ENCODE assay signal across 8 cellular contexts in genomic region chr11:79439430-79439892, GRCh38. TPM values are rescaled to one million over a fixed set of nuclear protein-coding genes. Genes with fewer than 3 reads are reported as not detected.
DNase-seq lines count a peak whose midpoint lies in the region; ATAC-seq and TF ChIP-seq lines count a peak whose summit lies in the region.

No MANE protein-coding gene starts in this region.

- H2AFZ ChIP-seq in Karpas-422 (ENCODE audit: low read length): peak overlapping the region; percentile 73; the same call in 1 of the 2 replicates

- no peaks in the 10 kb centered on the region; the same call in 1 of the 2 replicates for H4K20me1 ChIP-seq in Karpas-422 (ENCODE audit: insufficient read depth, low read depth, low read length)

- peaks cover 39% of the 10 kb centered on the region for H3K4me1 Mint-ChIP-seq in dendritic cell treated with granulocyte-macrophage colony-stimulating factor and Interleukin-4, amounts not matched to agents 40 ng/mL and 50 ng/mL, for 4 days (ENCODE audit: low read depth)
- H3K4me1 Mint-ChIP-seq in activated CD8-positive, alpha-beta memory T cell treated with anti-CD3 and anti-CD28 coated beads, Interleukin-2, amount 10 ng/mL, durations not matched to agents 7 days and 5 days: peaks cover 8% of the 10 kb centered on the region
- peaks cover 7% of the 10 kb centered on the region for H3K4me1 Mint-ChIP-seq in activated T-helper 1 cell treated with anti-CD3 and anti-CD28 coated beads, Interleukin-12 subunit alpha, Interleukin-12 subunit beta, Interleukin-2, Interleukin-4 antibody, amounts not matched to agents 30 ng/mL and 10 ng/mL and 1 ng/mL, durations not matched to agents 14 hours and 24 hours and 36 hours (ENCODE audit: low read depth)

- peak overlapping the region; percentile 75 for H3K4me2 ChIP-seq in Karpas-422 (ENCODE audit: low read depth, low read length, poor library complexity, severe bottlenecking)

- H3K4me3 Mint-ChIP-seq in dendritic cell treated with granulocyte-macrophage colony-stimulating factor and Interleukin-4, amounts not matched to agents 40 ng/mL and 50 ng/mL, for 4 days: peak overlapping the region; percentile 41
- no peak overlapping the region for H3K4me3 Mint-ChIP-seq in activated CD8-positive, alpha-beta memory T cell treated with anti-CD3 and anti-CD28 coated beads, Interleukin-2, amount 10 ng/mL, durations not matched to agents 7 days and 5 days
- no peak overlapping the region for H3K4me3 Mint-ChIP-seq in activated T-helper 1 cell treated with anti-CD3 and anti-CD28 coated beads, Interleukin-12 subunit alpha, Interleukin-12 subunit beta, Interleukin-2, Interleukin-4 antibody, amounts not matched to agents 30 ng/mL and 10 ng/mL and 1 ng/mL, durations not matched to agents 14 hours and 24 hours and 36 hours

- no peaks in the 10 kb centered on the region for H3K27me3 ChIP-seq in Karpas-422 (ENCODE audit: low read length)
- H3K27me3 ChIP-seq in muscle layer of colon (ENCODE audit: control insufficient read depth in 1 of 2, insufficient read depth in 2 of 2, low read length in 2 of 2): peaks cover 62 to 72% of the 10 kb centered on the region in 2 donors

- intact Hi-C loops in dendritic cell treated with granulocyte-macrophage colony-stimulating factor and Interleukin-4, amounts not matched to agents 40 ng/mL and 50 ng/mL, for 4 days (cut with micrococcal nuclease): loop anchor here (5.0 kb wide), 1 partner anchor 37 kb away; no protein-coding TSS in a partner anchor
- intact Hi-C loops in activated T-helper 1 cell treated with anti-CD3 and anti-CD28 coated beads, Interleukin-12 subunit alpha, Interleukin-12 subunit beta, Interleukin-2, Interleukin-4 antibody, amounts not matched to agents 30 ng/mL and 10 ng/mL and 1 ng/mL, durations not matched to agents 14 hours and 24 hours and 36 hours (cut with micrococcal nuclease): no loop called here

- H3K27me3 Mint-ChIP-seq in dendritic cell treated with granulocyte-macrophage colony-stimulating factor and Interleukin-4, amounts not matched to agents 40 ng/mL and 50 ng/mL, for 4 days: peaks cover 88% of the 10 kb centered on the region
- peaks cover 64% of the 10 kb centered on the region for H3K27me3 Mint-ChIP-seq in activated CD8-positive, alpha-beta memory T cell treated with anti-CD3 and anti-CD28 coated beads, Interleukin-2, amount 10 ng/mL, durations not matched to agents 7 days and 5 days
- H3K27me3 Mint-ChIP-seq in activated T-helper 1 cell treated with anti-CD3 and anti-CD28 coated beads, Interleukin-12 subunit alpha, Interleukin-12 subunit beta, Interleukin-2, Interleukin-4 antibody, amounts not matched to agents 30 ng/mL and 10 ng/mL and 1 ng/mL, durations not matched to agents 14 hours and 24 hours and 36 hours (ENCODE audit: insufficient read depth): peaks cover 65% of the 10 kb centered on the region

- POLR2A ChIA-PET in AG04449 (lab: Yijun Ruan, JAX): interaction anchor here (1.2 to 2.3 kb wide), 3 partner anchors 25 to 202 kb away, joined by 5 to 15 read pairs (median 5); no protein-coding TSS in a partner anchor

- H3K27ac ChIP-seq in Karpas-422 (ENCODE audit: low read length) (no peak overlapping the region), muscle layer of colon (ENCODE audit: low read depth, low read length) (no peak overlapping the region)

- no peaks in the 10 kb centered on the region for H3K9me2 ChIP-seq in Karpas-422 (replicated peaks; ENCODE audit: insufficient read depth, low read length)

- peak overlapping the region; percentile 65 for H3K9ac ChIP-seq in Karpas-422 (ENCODE audit: low read length)
- H3K9ac ChIP-seq in muscle layer of colon (ENCODE audit: low read length): no peak overlapping the region

- H3K4me3 ChIP-seq in AG04449 (ENCODE audit: low read depth, low read length) (peak overlapping the region; percentile 70), Karpas-422 (ENCODE audit: low read length) (peak overlapping the region; percentile 67), muscle layer of colon (ENCODE audit: low read depth in 1 of 2, low read length in 2 of 2) (peak overlapping the region; percentile 33 to 51)

- H3K27ac Mint-ChIP-seq in dendritic cell treated with granulocyte-macrophage colony-stimulating factor and Interleukin-4, amounts not matched to agents 40 ng/mL and 50 ng/mL, for 4 days: no peak overlapping the region
- no peak overlapping the region for H3K27ac Mint-ChIP-seq in activated CD8-positive, alpha-beta memory T cell treated with anti-CD3 and anti-CD28 coated beads, Interleukin-2, amount 10 ng/mL, durations not matched to agents 7 days and 5 days
- H3K27ac Mint-ChIP-seq in activated T-helper 1 cell treated with anti-CD3 and anti-CD28 coated beads, Interleukin-12 subunit alpha, Interleukin-12 subunit beta, Interleukin-2, Interleukin-4 antibody, amounts not matched to agents 30 ng/mL and 10 ng/mL and 1 ng/mL, durations not matched to agents 14 hours and 24 hours and 36 hours: no peak overlapping the region

- DNase-seq in AG04449 (ENCODE audit: low read depth, low spot score): no peak
- DNase-seq in Karpas-422: peak; percentile 56
- no peak for DNase-seq in activated CD8-positive, alpha-beta memory T cell treated with anti-CD3 and anti-CD28 coated beads, Interleukin-2, amount 10 ng/mL, durations not matched to agents 7 days and 5 days
- DNase-seq in activated T-helper 1 cell treated with anti-CD3 and anti-CD28 coated beads, Interleukin-12 subunit alpha, Interleukin-12 subunit beta, Interleukin-2, Interleukin-4 antibody, amounts not matched to agents 30 ng/mL and 10 ng/mL and 1 ng/mL, durations not matched to agents 14 hours and 24 hours and 36 hours (ENCODE audit: low spot score): no peak
- DNase-seq in MV-4-11 (lab: John Stamatoyannopoulos, UW): no peak
- DNase-seq in activated gamma-delta T cell (lab: John Stamatoyannopoulos, UW): no peak

- H3K9me3 ChIP-seq in Karpas-422 (ENCODE audit: low read length) (no peaks in the 10 kb centered on the region), muscle layer of colon (ENCODE audit: low read length) (no peaks in the 10 kb centered on the region)

- no peaks in the 10 kb centered on the region for H3K36me3 ChIP-seq in Karpas-422 (ENCODE audit: insufficient read depth, low read length)
- no peaks in the 10 kb centered on the region for H3K36me3 ChIP-seq in muscle layer of colon (ENCODE audit: insufficient read depth, low read length)

- TF ChIP-seq CTCF in AG04449 (IDR thresholded peaks at IDR 0.05; ENCODE audit: insufficient read depth, low read length, missing control alignments): no peak

- CTCF ChIA-PET in AG04449 (lab: Yijun Ruan, JAX): interaction anchor here (1.1 to 2.8 kb wide), 16 partner anchors 8 to 793 kb away, joined by 3 to 22 read pairs (median 6); no protein-coding TSS in a partner anchor
- CTCF ChIA-PET in activated CD8-positive, alpha-beta memory T cell treated with anti-CD3 and anti-CD28 coated beads, Interleukin-2, amount 10 ng/mL, durations not matched to agents 7 days and 5 days (lab: Charles Lee): no interaction called here

- ATAC-seq in activated CD8-positive, alpha-beta memory T cell treated with anti-CD3 and anti-CD28 coated beads, Interleukin-2, amount 10 ng/mL, durations not matched to agents 7 days and 5 days: no peak

- H3K36me3 Mint-ChIP-seq in dendritic cell treated with granulocyte-macrophage colony-stimulating factor and Interleukin-4, amounts not matched to agents 40 ng/mL and 50 ng/mL, for 4 days (ENCODE audit: low read depth): no peaks in the 10 kb centered on the region
- peaks cover 6% of the 10 kb centered on the region for H3K36me3 Mint-ChIP-seq in activated CD8-positive, alpha-beta memory T cell treated with anti-CD3 and anti-CD28 coated beads, Interleukin-2, amount 10 ng/mL, durations not matched to agents 7 days and 5 days
- H3K36me3 Mint-ChIP-seq in activated T-helper 1 cell treated with anti-CD3 and anti-CD28 coated beads, Interleukin-12 subunit alpha, Interleukin-12 subunit beta, Interleukin-2, Interleukin-4 antibody, amounts not matched to agents 30 ng/mL and 10 ng/mL and 1 ng/mL, durations not matched to agents 14 hours and 24 hours and 36 hours (ENCODE audit: low read depth): no peaks in the 10 kb centered on the region

- H3K9me3 Mint-ChIP-seq in dendritic cell treated with granulocyte-macrophage colony-stimulating factor and Interleukin-4, amounts not matched to agents 40 ng/mL and 50 ng/mL, for 4 days: no peaks in the 10 kb centered on the region
- H3K9me3 Mint-ChIP-seq in activated CD8-positive, alpha-beta memory T cell treated with anti-CD3 and anti-CD28 coated beads, Interleukin-2, amount 10 ng/mL, durations not matched to agents 7 days and 5 days (ENCODE audit: low read depth): no peaks in the 10 kb centered on the region
- H3K9me3 Mint-ChIP-seq in activated T-helper 1 cell treated with anti-CD3 and anti-CD28 coated beads, Interleukin-12 subunit alpha, Interleukin-12 subunit beta, Interleukin-2, Interleukin-4 antibody, amounts not matched to agents 30 ng/mL and 10 ng/mL and 1 ng/mL, durations not matched to agents 14 hours and 24 hours and 36 hours: no peaks in the 10 kb centered on the region

- peaks cover 37% of the 10 kb centered on the region for H3K4me1 ChIP-seq in Karpas-422 (ENCODE audit: low read length)
- peaks cover 36% of the 10 kb centered on the region for H3K4me1 ChIP-seq in muscle layer of colon (ENCODE audit: insufficient read depth, low read length)

- H3K79me2 ChIP-seq in Karpas-422 (ENCODE audit: low read length): no peaks in the 10 kb centered on the region

RNA-seq across cellular contexts. Expression of gene TENM4, which starts 1.4 kb away (rescaled TPM):
- total RNA-seq in Karpas-422 (2014; rRNA removed; shearing (Covaris generic); ENCODE audit: low replicate concordance): 0.87 TPM in 1 of 2 replicates, not detected in the other
- total RNA-seq in activated CD8-positive, alpha-beta memory T cell treated with anti-CD3 and anti-CD28 coated beads, Interleukin-2, amount 10 ng/mL, durations not matched to agents 7 days and 5 days: not detected
- 0.03 TPM in 1 of 2 replicates, not detected in the other for total RNA-seq in activated T-helper 1 cell treated with anti-CD3 and anti-CD28 coated beads, Interleukin-12 subunit alpha, Interleukin-12 subunit beta, Interleukin-2, Interleukin-4 antibody, amounts not matched to agents 30 ng/mL and 10 ng/mL and 1 ng/mL, durations not matched to agents 14 hours and 24 hours and 36 hours
